Comparison of ENCODE assay signal across 1 cellular context in genomic region chr10:52883996-52884871, GRCh38.
TF ChIP-seq lines count a peak whose summit lies in the region.

No MANE protein-coding gene starts in this region.

TF ChIP-seq in HepG2, 621 proteins besides CTCF, POLR2A, EP300 and RAD21 (continued from another document):
- no peak for TF ChIP-seq NFAT5 (CRISPR knock-in tag; IDR thresholded peaks at IDR 0.05)
- no peak for TF ChIP-seq ZNF678 (CRISPR knock-in tag; IDR thresholded peaks at IDR 0.05)
- no peak for TF ChIP-seq ZNF770 (CRISPR knock-in tag; IDR thresholded peaks at IDR 0.05)
- TF ChIP-seq SMYD3 (CRISPR knock-in tag; IDR thresholded peaks at IDR 0.05): no peak
- 0 out of 2 replicates have a peak, but pooled peaks have one; percentile 19 for TF ChIP-seq SALL1 (CRISPR knock-in tag; IDR thresholded peaks at IDR 0.05)
- no peak for TF ChIP-seq SP2 (CRISPR knock-in tag; IDR thresholded peaks at IDR 0.05)
TF ChIP-seq in HepG2: peak in this region for 64.
